In genomic region chr1:53107570-53108322, GRCh38 we compare ENCODE assay signal across 1 cellular context.
TF ChIP-seq lines count a peak whose summit lies in the region.

No MANE protein-coding gene starts in this region.

TF ChIP-seq in HepG2, 621 proteins besides CTCF, POLR2A, EP300 and RAD21 (continued from another document and continues in another):
- TF ChIP-seq ZNF550 (CRISPR knock-in tag; IDR thresholded peaks at IDR 0.05; ENCODE audit: borderline replicate concordance) (no peak), ZFP62 (CRISPR knock-in tag; IDR thresholded peaks at IDR 0.05) (no peak), ZNF142 (CRISPR knock-in tag; IDR thresholded peaks at IDR 0.05) (no peak), ZNF234 (CRISPR knock-in tag; conservative IDR thresholded peaks at IDR 0.05) (no peak), HOMEZ (CRISPR knock-in tag; IDR thresholded peaks at IDR 0.05; ENCODE audit: low read depth) (peak; percentile 84), SMARCE1 (IDR thresholded peaks at IDR 0.05; ENCODE audit: borderline replicate concordance) (no peak), NR0B2 (CRISPR knock-in tag; IDR thresholded peaks at IDR 0.05) (no peak), ZSCAN30 (CRISPR knock-in tag; IDR thresholded peaks at IDR 0.05) (no peak), CBX2 (IDR thresholded peaks at IDR 0.05; ENCODE audit: low read depth, low read length) (no peak), CBX2 (CRISPR knock-in tag; IDR thresholded peaks at IDR 0.05; ENCODE audit: low read depth) (no peak), ZNF547 (CRISPR knock-in tag; IDR thresholded peaks at IDR 0.05) (no peak), KDM5B (CRISPR knock-in tag; IDR thresholded peaks at IDR 0.05; ENCODE audit: borderline replicate concordance) (no peak), BCL3 (CRISPR knock-in tag; IDR thresholded peaks at IDR 0.05) (0 out of 2 replicates have a peak, but pooled peaks have one; percentile 38), CAMTA2 (CRISPR knock-in tag; IDR thresholded peaks at IDR 0.05; ENCODE audit: borderline replicate concordance) (no peak), IKZF4 (CRISPR knock-in tag; IDR thresholded peaks at IDR 0.05; ENCODE audit: borderline replicate concordance, low read depth, not compliant biosample characterization) (no peak), STAT6 (CRISPR knock-in tag; IDR thresholded peaks at IDR 0.05; ENCODE audit: borderline replicate concordance) (peak; percentile 72), ZNF335 (CRISPR knock-in tag; IDR thresholded peaks at IDR 0.05) (no peak), MXD4 (CRISPR knock-in tag; IDR thresholded peaks at IDR 0.05) (peak; percentile 65; the same call in 1 of the 2 replicates), ZSCAN21 (CRISPR knock-in tag; IDR thresholded peaks at IDR 0.05; ENCODE audit: borderline replicate concordance) (no peak), NFYC (CRISPR knock-in tag; IDR thresholded peaks at IDR 0.05) (no peak), ZNF589 (CRISPR knock-in tag; conservative IDR thresholded peaks at IDR 0.05) (0 out of 2 replicates have a peak, but pooled peaks have one; percentile 36), FOSL2 (CRISPR knock-in tag; IDR thresholded peaks at IDR 0.05) (peak; percentile 87), ZNF563 (CRISPR knock-in tag; IDR thresholded peaks at IDR 0.05) (no peak), U2AF2 (IDR thresholded peaks at IDR 0.05; ENCODE audit: low read depth, low read length) (no peak), HIVEP1 (CRISPR knock-in tag; IDR thresholded peaks at IDR 0.05) (no peak), ZBTB49 (CRISPR knock-in tag; IDR thresholded peaks at IDR 0.05; ENCODE audit: borderline replicate concordance) (no peak), ZNF136 (CRISPR knock-in tag; IDR thresholded peaks at IDR 0.05; ENCODE audit: low read depth) (peak; percentile 74; the same call in 1 of the 2 replicates), KAT7 (CRISPR knock-in tag; IDR thresholded peaks at IDR 0.05; ENCODE audit: borderline replicate concordance) (peak; percentile 52; the same call in 1 of the 2 replicates), ZNF816 (CRISPR knock-in tag; IDR thresholded peaks at IDR 0.05; ENCODE audit: borderline replicate concordance) (no peak; the same call in 1 of the 2 replicates), HMGXB4 (CRISPR knock-in tag; IDR thresholded peaks at IDR 0.05; ENCODE audit: borderline replicate concordance in 1 of 2, low read depth in 1 of 2) (peak in 1 of 2 experiments; percentile 39; a peak in 1 of 4 replicates), ZFP91 (CRISPR knock-in tag; IDR thresholded peaks at IDR 0.05; ENCODE audit: borderline replicate concordance) (no peak), ARHGAP35 (CRISPR knock-in tag; IDR thresholded peaks at IDR 0.05; ENCODE audit: borderline replicate concordance) (no peak), TEAD3 (CRISPR knock-in tag; optimal IDR thresholded peaks at IDR 0.05; ENCODE audit: borderline replicate concordance) (peak; percentile 99), ZNF839 (CRISPR knock-in tag; IDR thresholded peaks at IDR 0.05; ENCODE audit: borderline replicate concordance) (no peak), BORCS8-MEF2B (CRISPR knock-in tag; IDR thresholded peaks at IDR 0.05) (peak; percentile 68; the same call in 1 of the 2 replicates), NR2F2 (IDR thresholded peaks at IDR 0.05; ENCODE audit: borderline replicate concordance, low read depth) (peak; percentile 81; the same call in 1 of the 2 replicates), POGK (CRISPR knock-in tag; conservative IDR thresholded peaks at IDR 0.05) (peak; percentile 92), KLF11 (CRISPR knock-in tag; IDR thresholded peaks at IDR 0.05) (no peak)
